Comparison of ENCODE assay signal across 31 cellular contexts in the genomic region with DNA sequence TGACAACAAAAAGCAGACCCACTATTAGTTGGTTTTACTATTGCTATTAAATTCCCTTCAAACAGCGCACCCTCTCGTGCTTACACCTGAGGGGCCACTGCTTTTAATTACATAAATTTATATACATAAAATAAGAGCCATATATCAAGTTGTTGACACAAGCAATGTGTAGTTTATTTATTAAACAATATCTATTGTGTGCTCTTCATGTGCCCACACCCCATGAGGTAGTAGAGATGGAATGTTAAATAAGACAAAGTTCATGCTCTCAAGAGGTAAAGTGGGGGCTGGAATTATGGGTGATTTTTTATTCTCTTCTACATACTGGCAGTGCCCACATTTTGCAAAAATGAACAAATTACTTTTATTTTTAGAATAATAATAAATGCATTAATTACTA. TPM values are rescaled to one million over a fixed set of nuclear protein-coding genes. Genes with fewer than 3 reads are reported as not detected.
"Had no signal": no experiment of that assay in that cellular context is flagged by ENCODE, and none has a peak within 500 bp of the region (broad histone marks: within the 10 kb centered on the region; RNA-seq: fewer than 3 reads in every experiment).

No MANE protein-coding gene starts in this region.

- H3K27ac ChIP-seq: brain microvascular endothelial cell, SJCRH30 had no signal

- H3K27ac Mint-ChIP-seq: activated B cell treated with CpG ODN at 0.5 μM for 24 hours; activated CD4-positive, alpha-beta memory T cell treated with anti-CD3 and anti-CD28 coated beads for 36 hours; activated CD4-positive, alpha-beta T cell treated with anti-CD3 and anti-CD28 coated beads, Interleukin-2, amount 10 ng/mL, durations not matched to agents 24 days and 14 days; activated naive CD8-positive, alpha-beta T cell; T-helper 17 cell had no signal

- H3K36me3 Mint-ChIP-seq: activated CD4-positive, alpha-beta memory T cell treated with anti-CD3 and anti-CD28 coated beads for 36 hours; activated naive CD8-positive, alpha-beta T cell had no signal

- ATAC-seq: activated T-cell treated with anti-CD3 and anti-CD28 coated beads, Interleukin-2, amount 50 U/mL, for 4 hours; Panc1; SK-N-SH treated with all-trans-retinoic acid at 6 μM for 48 hours; T-helper 17 cell had no signal

- H3K36me3 ChIP-seq: brain microvascular endothelial cell, SJCRH30 had no signal

- H3K4me1 ChIP-seq: SJCRH30 had no signal

- H3K27me3 ChIP-seq: brain microvascular endothelial cell, SJCRH30 had no signal

- FAIRE-seq: TTC549 had no signal

- DNase-seq: activated B cell treated with CpG ODN at 0.5 μM for 24 hours; activated CD4-positive, alpha-beta memory T cell treated with anti-CD3 and anti-CD28 coated beads for 36 hours; activated CD4-positive, alpha-beta T cell treated with anti-CD3 and anti-CD28 coated beads for 1 hour; activated CD4-positive, alpha-beta T cell treated with anti-CD3 and anti-CD28 coated beads, Interleukin-2, amount 10 ng/mL, durations not matched to agents 24 days and 14 days; activated CD8-positive, alpha-beta memory T cell treated with anti-CD3 and anti-CD28 coated beads for 24 hours; activated effector memory CD4-positive, alpha-beta T cell treated with anti-CD3 and anti-CD28 coated beads, Interleukin-2, amount 50 U/mL, for 16 hours; activated naive CD4-positive, alpha-beta T cell treated with Interleukin-2 at 50 U/mL for 16 hours; activated T-cell treated with anti-CD3 and anti-CD28 coated beads, Interleukin-2, amount 50 U/mL, for 4 hours; amygdala; KG1; NCI-H1048; NCI-H146; NCI-H187 treated with DMSO at 0.1 percent for 48 hours; NCI-H2081 treated with DMSO at 0.1 percent for 48 hours; NCI-H2171 treated with DMSO at 0.1 percent for 48 hours; NCI-H526; NCI-H82; Right ventricle myocardium superior; RPMI8226; SJCRH30; T-helper 17 cell; T-helper 9 cell had no signal

- H3K4me3 ChIP-seq: SJCRH30 had no signal

- H3K9me3 ChIP-seq: SJCRH30 had no signal

RNA-seq across cellular contexts. Expression of a gene that starts 47.3 kb away (rescaled TPM):
- total RNA-seq: activated B cell treated with CpG ODN at 0.5 μM for 24 hours; activated CD4-positive, alpha-beta memory T cell treated with anti-CD3 and anti-CD28 coated beads for 36 hours; activated CD4-positive, alpha-beta T cell treated with anti-CD3 and anti-CD28 coated beads, Interleukin-2, amount 10 ng/mL, durations not matched to agents 24 days and 14 days; activated T-cell treated with anti-CD3 and anti-CD28 coated beads, Interleukin-2, amount 50 U/mL, for 4 hours; cardiac septum; LHCN-M2; NCI-H460; OCI-LY7; Right ventricle myocardium superior; T-helper 17 cell had no signal
